In genomic region chr1:17419626-17420328, GRCh38 we compare ENCODE assay signal across 8 cellular contexts. TPM values are rescaled to one million over a fixed set of nuclear protein-coding genes. Genes with fewer than 3 reads are reported as not detected.
DNase-seq lines count a peak whose midpoint lies in the region; ATAC-seq and TF ChIP-seq lines count a peak whose summit lies in the region.

No MANE protein-coding gene starts in this region.

- no peak overlapping the region for H2AFZ ChIP-seq in parathyroid adenoma

- H3K4me2 ChIP-seq in parathyroid adenoma (ENCODE audit: low read length) = no peak overlapping the region

- TF ChIP-seq CTCF in glutamatergic neuron (IDR thresholded peaks at IDR 0.05; ENCODE audit: partially characterized antibody, unreplicated experiment) (peak; percentile 99), parathyroid adenoma (IDR thresholded peaks at IDR 0.05) (peak; percentile 97)

- intact Hi-C loops in activated naive CD4-positive, alpha-beta T cell treated with anti-CD3 and anti-CD28 coated beads for 36 hours (cut with micrococcal nuclease) = loop anchor here (2.0 to 5.0 kb wide), 2 partner anchors 21 to 68 kb away; no protein-coding TSS in a partner anchor
- intact Hi-C loops in aorta (cut with DNase I) = loop anchor here in 1 of 2 donors (5.0 kb wide), 1 partner anchor 73 kb away; no protein-coding TSS in a partner anchor

- DNase-seq in NCI-H345 (lab: John Stamatoyannopoulos, UW) (peak; percentile 9), NCI-H345 treated with DMSO at 0.1 percent for 48 hours (lab: John Stamatoyannopoulos, UW; ENCODE audit: unreplicated experiment) (no peak), RPMI7951 (ENCODE audit: low read depth) (peak; percentile 54), glutamatergic neuron (peak; percentile 85), aorta (peak; percentile 73 to 91)
- DNase-seq in activated naive CD4-positive, alpha-beta T cell treated with anti-CD3 and anti-CD28 coated beads for 36 hours = peak; percentile 66

- H3K36me3 Mint-ChIP-seq in activated naive CD4-positive, alpha-beta T cell treated with anti-CD3 and anti-CD28 coated beads for 36 hours (ENCODE audit: low read depth) = peaks cover 68% of the 10 kb centered on the region
- H3K36me3 Mint-ChIP-seq in glutamatergic neuron (ENCODE audit: unreplicated experiment) = no peaks in the 10 kb centered on the region

- no peak overlapping the region for H3K9ac ChIP-seq in parathyroid adenoma

- H3K27me3 ChIP-seq in parathyroid adenoma (ENCODE audit: control insufficient read depth, insufficient read depth, low read length) = no peaks in the 10 kb centered on the region
- no peaks in the 10 kb centered on the region for H3K27me3 ChIP-seq in aorta (ENCODE audit: control insufficient read depth in 1 of 2, insufficient read depth in 2 of 2, low read length in 1 of 2)

- CTCF ChIA-PET in activated naive CD4-positive, alpha-beta T cell treated with anti-CD3 and anti-CD28 coated beads for 36 hours (lab: Charles Lee) = interaction anchor here (0.6 to 1.0 kb wide), 2 partner anchors 14 to 344 kb away, joined by 3 to 4 read pairs; no protein-coding TSS in a partner anchor

- H3K79me2 ChIP-seq in parathyroid adenoma = peaks cover 2% of the 10 kb centered on the region

- ATAC-seq in aorta (ENCODE audit: low FRiP score) = peak; percentile 91
- ATAC-seq in GM19324 (IDR thresholded peaks at IDR 0.05; ENCODE audit: low FRiP score, unreplicated experiment) = no peak

- H3K9me3 ChIP-seq in parathyroid adenoma (ENCODE audit: control insufficient read depth, low read length) = no peaks in the 10 kb centered on the region
- H3K9me3 ChIP-seq in aorta (ENCODE audit: control insufficient read depth, low read length) = no peaks in the 10 kb centered on the region

- no peak overlapping the region for H3K27ac Mint-ChIP-seq in activated naive CD4-positive, alpha-beta T cell treated with anti-CD3 and anti-CD28 coated beads for 36 hours
- H3K27ac Mint-ChIP-seq in glutamatergic neuron (ENCODE audit: unreplicated experiment) = peak overlapping the region; percentile 89

- H3K36me3 ChIP-seq in parathyroid adenoma (ENCODE audit: control insufficient read depth, insufficient read depth, low read length) (no peaks in the 10 kb centered on the region), aorta (ENCODE audit: control insufficient read depth in 1 of 2, insufficient read depth in 2 of 2, low read length in 1 of 2) (peaks cover 0 to under 1% of the 10 kb centered on the region in 2 donors)

- H3K4me1 ChIP-seq in parathyroid adenoma = no peaks in the 10 kb centered on the region
- no peaks in the 10 kb centered on the region for H3K4me1 ChIP-seq in aorta (ENCODE audit: control insufficient read depth in 1 of 2, insufficient read depth in 2 of 2, low read length in 2 of 2)

- H3K4me1 Mint-ChIP-seq in activated naive CD4-positive, alpha-beta T cell treated with anti-CD3 and anti-CD28 coated beads for 36 hours (ENCODE audit: low read depth) = peaks cover 9% of the 10 kb centered on the region
- peaks cover 27% of the 10 kb centered on the region for H3K4me1 Mint-ChIP-seq in glutamatergic neuron (ENCODE audit: low read depth, unreplicated experiment)

- H3K4me3 Mint-ChIP-seq in activated naive CD4-positive, alpha-beta T cell treated with anti-CD3 and anti-CD28 coated beads for 36 hours = no peak overlapping the region
- peak overlapping the region; percentile 35 for H3K4me3 Mint-ChIP-seq in glutamatergic neuron (ENCODE audit: unreplicated experiment)

- H3K4me3 ChIP-seq in parathyroid adenoma (ENCODE audit: low read depth, low read length) (no peak overlapping the region), aorta (ENCODE audit: low read length in 2 of 2) (no peak overlapping the region)

- H3K9me3 Mint-ChIP-seq in activated naive CD4-positive, alpha-beta T cell treated with anti-CD3 and anti-CD28 coated beads for 36 hours = no peaks in the 10 kb centered on the region
- H3K9me3 Mint-ChIP-seq in glutamatergic neuron (ENCODE audit: unreplicated experiment) = peaks cover 5% of the 10 kb centered on the region

- 20% methylated on average over 42 of the region's 42 CpGs for WGBS in aorta, 2 donors

- H3K27ac ChIP-seq in parathyroid adenoma (no peak overlapping the region), aorta (ENCODE audit: low read depth in 1 of 2, low read length in 2 of 2) (no peak overlapping the region)

- no peaks in the 10 kb centered on the region for H3K27me3 Mint-ChIP-seq in activated naive CD4-positive, alpha-beta T cell treated with anti-CD3 and anti-CD28 coated beads for 36 hours (ENCODE audit: low read depth)
- peaks cover 8% of the 10 kb centered on the region for H3K27me3 Mint-ChIP-seq in glutamatergic neuron (ENCODE audit: unreplicated experiment)

RNA-seq across cellular contexts. Expression of gene RCC2, which starts 19.7 kb away (rescaled TPM):
- 60.7 and 61.9 TPM in 2 replicates for total RNA-seq in RPMI7951 (2014; rRNA removed; shearing (Covaris generic))
- total RNA-seq in activated naive CD4-positive, alpha-beta T cell treated with anti-CD3 and anti-CD28 coated beads for 36 hours = 100 to 1,000 TPM; 130 to 132 TPM
- total RNA-seq in glutamatergic neuron (ENCODE audit: unreplicated experiment) = 132 TPM
- total RNA-seq in aorta = 10 to 100 TPM; 22.3 to 34.2 TPM
- polyA plus RNA-seq in aorta = 10 to 100 TPM in 1 of 2 donors, 1 to 10 TPM in 1; 7.5 to 11.9 TPM

RNA-seq across cellular contexts. Expression of gene PADI6, which starts 47.8 kb away (rescaled TPM):
- total RNA-seq in RPMI7951 (2014; rRNA removed; shearing (Covaris generic)) = not detected in 2 replicates
- total RNA-seq in activated naive CD4-positive, alpha-beta T cell treated with anti-CD3 and anti-CD28 coated beads for 36 hours = not detected
- total RNA-seq in glutamatergic neuron (ENCODE audit: unreplicated experiment) (not detected), aorta (not detected)
- not detected for polyA plus RNA-seq in aorta
